Comparison of ENCODE assay signal across 16 cellular contexts in genomic region chr3:13505147-13506130, GRCh38. TPM values are rescaled to one million over a fixed set of nuclear protein-coding genes. Genes with fewer than 3 reads are reported as not detected.
A peak's percentile ranks its signal among the peaks of the same experiment; 100 is the strongest.
DNase-seq lines count a peak whose midpoint lies in the region; ATAC-seq and TF ChIP-seq lines count a peak whose summit lies in the region.
"Had no signal": no experiment of that assay in that cellular context is flagged by ENCODE, and none has a peak within 500 bp of the region (broad histone marks: within the 10 kb centered on the region; RNA-seq: fewer than 3 reads in every experiment).

No MANE protein-coding gene starts in this region.

- H3K4me1 ChIP-seq in left ventricle myocardium inferior (peaks cover 11% of the 10 kb centered on the region), RWPE2 (ENCODE audit: insufficient read depth, poor library complexity, severe bottlenecking) (peaks cover 19% of the 10 kb centered on the region), mucosa of descending colon (ENCODE audit: low read depth) (no peaks in the 10 kb centered on the region), upper lobe of right lung (no peaks in the 10 kb centered on the region)

- no peak for TF ChIP-seq CTCF in left ventricle myocardium inferior (IDR thresholded peaks at IDR 0.05; ENCODE audit: borderline replicate concordance)
- no peak for TF ChIP-seq CTCF in RWPE2 (IDR thresholded peaks at IDR 0.05; ENCODE audit: poor library complexity, severe bottlenecking)
- TF ChIP-seq CTCF in mucosa of descending colon (IDR thresholded peaks at IDR 0.05), result no peak
- no peak for TF ChIP-seq CTCF in upper lobe of right lung (IDR thresholded peaks at IDR 0.05)

- H3K27ac Mint-ChIP-seq in activated CD4-positive, alpha-beta T cell treated with anti-CD3 and anti-CD28 coated beads, Interleukin-2, amount 10 ng/mL, durations not matched to agents 24 days and 14 days, result no peak overlapping the region
- no peak overlapping the region for H3K27ac Mint-ChIP-seq in natural killer cell treated with Interleukin-12 subunit alpha and Interleukin-12 subunit beta and Interleukin-15 and Interleukin-18, amount 100 ng/mL, for 72 hours
- H3K27ac Mint-ChIP-seq: B cell had no signal

- peaks cover 18% of the 10 kb centered on the region for H3K36me3 ChIP-seq in left ventricle myocardium inferior
- H3K36me3 ChIP-seq in RWPE2 (ENCODE audit: low read depth), result no peaks in the 10 kb centered on the region
- H3K36me3 ChIP-seq in mucosa of descending colon (ENCODE audit: low read depth), result no peaks in the 10 kb centered on the region
- H3K36me3 ChIP-seq in upper lobe of right lung, result no peaks in the 10 kb centered on the region

- H3K9me3 Mint-ChIP-seq in activated CD4-positive, alpha-beta T cell treated with anti-CD3 and anti-CD28 coated beads, Interleukin-2, amount 10 ng/mL, durations not matched to agents 24 days and 14 days, result no peaks in the 10 kb centered on the region
- H3K9me3 Mint-ChIP-seq in natural killer cell treated with Interleukin-12 subunit alpha and Interleukin-12 subunit beta and Interleukin-15 and Interleukin-18, amount 100 ng/mL, for 72 hours, result no peaks in the 10 kb centered on the region

- H3K27me3 ChIP-seq in left ventricle myocardium inferior (ENCODE audit: low read depth) (no peaks in the 10 kb centered on the region), RWPE2 (ENCODE audit: insufficient read depth, poor library complexity, severe bottlenecking) (no peaks in the 10 kb centered on the region), upper lobe of right lung (no peaks in the 10 kb centered on the region)

- ATAC-seq in Right ventricle myocardium inferior (no peak), RWPE2 (ENCODE audit: low read depth) (no peak), mucosa of descending colon (no peak), upper lobe of right lung (no peak)
- ATAC-seq in natural killer cell treated with Interleukin-12 subunit alpha and Interleukin-12 subunit beta and Interleukin-15 and Interleukin-18, amount 100 ng/mL, for 72 hours, result no peak

- H3K27ac ChIP-seq in left ventricle myocardium inferior (replicated peaks) (no peak overlapping the region), RWPE2 (ENCODE audit: poor library complexity, severe bottlenecking) (peak overlapping the region; percentile 23), upper lobe of right lung (no peak overlapping the region)
- H3K27ac ChIP-seq: 22Rv1, KMS-11 had no signal

- H3K4me3 Mint-ChIP-seq in activated CD4-positive, alpha-beta T cell treated with anti-CD3 and anti-CD28 coated beads, Interleukin-2, amount 10 ng/mL, durations not matched to agents 24 days and 14 days, result no peak overlapping the region
- no peak overlapping the region for H3K4me3 Mint-ChIP-seq in natural killer cell treated with Interleukin-12 subunit alpha and Interleukin-12 subunit beta and Interleukin-15 and Interleukin-18, amount 100 ng/mL, for 72 hours
- H3K4me3 Mint-ChIP-seq: B cell had no signal

- intact Hi-C loops in Right ventricle myocardium inferior (cut with DNase I) (no loop called here), left ventricle myocardium inferior (cut with micrococcal nuclease) (no loop called here), mucosa of descending colon (cut with DNase I, micrococcal nuclease) (no loop called here), upper lobe of right lung (cut with DNase I) (no loop called here)
- intact Hi-C loops in activated CD4-positive, alpha-beta T cell treated with anti-CD3 and anti-CD28 coated beads, Interleukin-2, amount 10 ng/mL, durations not matched to agents 24 days and 14 days (cut with micrococcal nuclease), result no loop called here

- H3K4me3 ChIP-seq in left ventricle myocardium inferior (no peak overlapping the region), RWPE2 (ENCODE audit: severe bottlenecking) (no peak overlapping the region), mucosa of descending colon (no peak overlapping the region), upper lobe of right lung (no peak overlapping the region)

- peak; percentile 22 for DNase-seq in Right ventricle myocardium inferior (ENCODE audit: missing footprints)
- DNase-seq in left ventricle myocardium inferior, result no peak
- no peak for DNase-seq in RWPE2 (ENCODE audit: low spot score)
- DNase-seq in mucosa of descending colon, result peak in 2 of 3 donors; percentile 16 to 39
- peak; percentile 56 for DNase-seq in upper lobe of right lung
- no peak for DNase-seq in activated CD4-positive, alpha-beta T cell treated with anti-CD3 and anti-CD28 coated beads, Interleukin-2, amount 10 ng/mL, durations not matched to agents 24 days and 14 days
- no peak for DNase-seq in natural killer cell treated with Interleukin-12 subunit alpha and Interleukin-12 subunit beta and Interleukin-15 and Interleukin-18, amount 100 ng/mL, for 72 hours (ENCODE audit: low spot score)
- DNase-seq in SW480 (ENCODE audit: low spot score), result no peak
- DNase-seq: NCI-H1417, NCI-H187, NCI-H2107, NCI-H524 treated with DMSO at 0.1 percent for 48 hours, SHP77 had no signal

- no peaks in the 10 kb centered on the region for H3K27me3 Mint-ChIP-seq in activated CD4-positive, alpha-beta T cell treated with anti-CD3 and anti-CD28 coated beads, Interleukin-2, amount 10 ng/mL, durations not matched to agents 24 days and 14 days
- no peaks in the 10 kb centered on the region for H3K27me3 Mint-ChIP-seq in natural killer cell treated with Interleukin-12 subunit alpha and Interleukin-12 subunit beta and Interleukin-15 and Interleukin-18, amount 100 ng/mL, for 72 hours

- H3K4me1 Mint-ChIP-seq in activated CD4-positive, alpha-beta T cell treated with anti-CD3 and anti-CD28 coated beads, Interleukin-2, amount 10 ng/mL, durations not matched to agents 24 days and 14 days, result no peaks in the 10 kb centered on the region
- H3K4me1 Mint-ChIP-seq in natural killer cell treated with Interleukin-12 subunit alpha and Interleukin-12 subunit beta and Interleukin-15 and Interleukin-18, amount 100 ng/mL, for 72 hours (ENCODE audit: low read depth in 2 of 2), result no peaks in the 10 kb centered on the region
- H3K4me1 Mint-ChIP-seq: B cell had no signal

- H3K9me3 ChIP-seq in left ventricle myocardium inferior (replicated peaks), result no peaks in the 10 kb centered on the region
- no peaks in the 10 kb centered on the region for H3K9me3 ChIP-seq in RWPE2 (ENCODE audit: severe bottlenecking)
- no peaks in the 10 kb centered on the region for H3K9me3 ChIP-seq in mucosa of descending colon
- no peaks in the 10 kb centered on the region for H3K9me3 ChIP-seq in upper lobe of right lung

- H3K36me3 Mint-ChIP-seq in activated CD4-positive, alpha-beta T cell treated with anti-CD3 and anti-CD28 coated beads, Interleukin-2, amount 10 ng/mL, durations not matched to agents 24 days and 14 days (ENCODE audit: low read depth), result no peaks in the 10 kb centered on the region
- no peaks in the 10 kb centered on the region for H3K36me3 Mint-ChIP-seq in natural killer cell treated with Interleukin-12 subunit alpha and Interleukin-12 subunit beta and Interleukin-15 and Interleukin-18, amount 100 ng/mL, for 72 hours

RNA-seq across cellular contexts. Expression of gene HDAC11, which starts 25.3 kb away (rescaled TPM):
- total RNA-seq in Right ventricle myocardium inferior, result 37.5 TPM
- total RNA-seq in left ventricle myocardium inferior, result 34.3 TPM
- 10 to 100 TPM; 23.0 to 28.7 (median 25.3) TPM for total RNA-seq in mucosa of descending colon
- total RNA-seq in upper lobe of right lung, result 15.0 TPM
- 1.5 and 2.1 TPM in 2 replicates for total RNA-seq in activated CD4-positive, alpha-beta T cell treated with anti-CD3 and anti-CD28 coated beads, Interleukin-2, amount 10 ng/mL, durations not matched to agents 24 days and 14 days
- total RNA-seq in natural killer cell treated with Interleukin-12 subunit alpha and Interleukin-12 subunit beta and Interleukin-15 and Interleukin-18, amount 100 ng/mL, for 72 hours, result 1 to 10 TPM; 1.8 to 3.5 TPM

RNA-seq across cellular contexts. Expression of gene FBLN2, which starts 43.5 kb away (rescaled TPM):
- total RNA-seq in Right ventricle myocardium inferior (81.1 TPM), left ventricle myocardium inferior (56.7 TPM), mucosa of descending colon (10 to 100 TPM; 10.2 to 48.9 (median 30.5) TPM), upper lobe of right lung (32.9 TPM)
- not detected in 2 replicates for total RNA-seq in activated CD4-positive, alpha-beta T cell treated with anti-CD3 and anti-CD28 coated beads, Interleukin-2, amount 10 ng/mL, durations not matched to agents 24 days and 14 days
- total RNA-seq in natural killer cell treated with Interleukin-12 subunit alpha and Interleukin-12 subunit beta and Interleukin-15 and Interleukin-18, amount 100 ng/mL, for 72 hours, result not detected

Comparison
In these comparisons a context has a peak if more than half of its experiments do, and no peak if none do; other contexts are left out.
1. DNase-seq: peak in Right ventricle myocardium inferior (single experiment), mucosa of descending colon (2 of 3) and upper lobe of right lung (single experiment); none in left ventricle myocardium inferior (single experiment), RWPE2 (single experiment), activated CD4-positive, alpha-beta T cell treated with anti-CD3 and anti-CD28 coated beads, Interleukin-2, amount 10 ng/mL, durations not matched to agents 24 days and 14 days (single experiment), natural killer cell treated with Interleukin-12 subunit alpha and Interleukin-12 subunit beta and Interleukin-15 and Interleukin-18, amount 100 ng/mL, for 72 hours (single experiment) and SW480 (single experiment).
2. RNA of gene FBLN2, which starts 43.5 kb away (total RNA-seq): 81.1 TPM in Right ventricle myocardium inferior (single experiment), 56.7 TPM in left ventricle myocardium inferior (single experiment), 32.9 TPM in upper lobe of right lung (single experiment) and 10.2 to 48.9 TPM in mucosa of descending colon; not detected in natural killer cell treated with Interleukin-12 subunit alpha and Interleukin-12 subunit beta and Interleukin-15 and Interleukin-18, amount 100 ng/mL, for 72 hours and not detected in activated CD4-positive, alpha-beta T cell treated with anti-CD3 and anti-CD28 coated beads, Interleukin-2, amount 10 ng/mL, durations not matched to agents 24 days and 14 days; every median in the first group is over 4 times any median in the second.